In genomic region chr1:8371372-8371991, GRCh38 we compare ENCODE assay signal across 1 cellular context.
TF ChIP-seq lines count a peak whose summit lies in the region.

No MANE protein-coding gene starts in this region.

TF ChIP-seq in GM23338, 12 proteins besides CTCF, POLR2A, EP300 and RAD21 (continued from another document):
- TF ChIP-seq, protein P1, sequence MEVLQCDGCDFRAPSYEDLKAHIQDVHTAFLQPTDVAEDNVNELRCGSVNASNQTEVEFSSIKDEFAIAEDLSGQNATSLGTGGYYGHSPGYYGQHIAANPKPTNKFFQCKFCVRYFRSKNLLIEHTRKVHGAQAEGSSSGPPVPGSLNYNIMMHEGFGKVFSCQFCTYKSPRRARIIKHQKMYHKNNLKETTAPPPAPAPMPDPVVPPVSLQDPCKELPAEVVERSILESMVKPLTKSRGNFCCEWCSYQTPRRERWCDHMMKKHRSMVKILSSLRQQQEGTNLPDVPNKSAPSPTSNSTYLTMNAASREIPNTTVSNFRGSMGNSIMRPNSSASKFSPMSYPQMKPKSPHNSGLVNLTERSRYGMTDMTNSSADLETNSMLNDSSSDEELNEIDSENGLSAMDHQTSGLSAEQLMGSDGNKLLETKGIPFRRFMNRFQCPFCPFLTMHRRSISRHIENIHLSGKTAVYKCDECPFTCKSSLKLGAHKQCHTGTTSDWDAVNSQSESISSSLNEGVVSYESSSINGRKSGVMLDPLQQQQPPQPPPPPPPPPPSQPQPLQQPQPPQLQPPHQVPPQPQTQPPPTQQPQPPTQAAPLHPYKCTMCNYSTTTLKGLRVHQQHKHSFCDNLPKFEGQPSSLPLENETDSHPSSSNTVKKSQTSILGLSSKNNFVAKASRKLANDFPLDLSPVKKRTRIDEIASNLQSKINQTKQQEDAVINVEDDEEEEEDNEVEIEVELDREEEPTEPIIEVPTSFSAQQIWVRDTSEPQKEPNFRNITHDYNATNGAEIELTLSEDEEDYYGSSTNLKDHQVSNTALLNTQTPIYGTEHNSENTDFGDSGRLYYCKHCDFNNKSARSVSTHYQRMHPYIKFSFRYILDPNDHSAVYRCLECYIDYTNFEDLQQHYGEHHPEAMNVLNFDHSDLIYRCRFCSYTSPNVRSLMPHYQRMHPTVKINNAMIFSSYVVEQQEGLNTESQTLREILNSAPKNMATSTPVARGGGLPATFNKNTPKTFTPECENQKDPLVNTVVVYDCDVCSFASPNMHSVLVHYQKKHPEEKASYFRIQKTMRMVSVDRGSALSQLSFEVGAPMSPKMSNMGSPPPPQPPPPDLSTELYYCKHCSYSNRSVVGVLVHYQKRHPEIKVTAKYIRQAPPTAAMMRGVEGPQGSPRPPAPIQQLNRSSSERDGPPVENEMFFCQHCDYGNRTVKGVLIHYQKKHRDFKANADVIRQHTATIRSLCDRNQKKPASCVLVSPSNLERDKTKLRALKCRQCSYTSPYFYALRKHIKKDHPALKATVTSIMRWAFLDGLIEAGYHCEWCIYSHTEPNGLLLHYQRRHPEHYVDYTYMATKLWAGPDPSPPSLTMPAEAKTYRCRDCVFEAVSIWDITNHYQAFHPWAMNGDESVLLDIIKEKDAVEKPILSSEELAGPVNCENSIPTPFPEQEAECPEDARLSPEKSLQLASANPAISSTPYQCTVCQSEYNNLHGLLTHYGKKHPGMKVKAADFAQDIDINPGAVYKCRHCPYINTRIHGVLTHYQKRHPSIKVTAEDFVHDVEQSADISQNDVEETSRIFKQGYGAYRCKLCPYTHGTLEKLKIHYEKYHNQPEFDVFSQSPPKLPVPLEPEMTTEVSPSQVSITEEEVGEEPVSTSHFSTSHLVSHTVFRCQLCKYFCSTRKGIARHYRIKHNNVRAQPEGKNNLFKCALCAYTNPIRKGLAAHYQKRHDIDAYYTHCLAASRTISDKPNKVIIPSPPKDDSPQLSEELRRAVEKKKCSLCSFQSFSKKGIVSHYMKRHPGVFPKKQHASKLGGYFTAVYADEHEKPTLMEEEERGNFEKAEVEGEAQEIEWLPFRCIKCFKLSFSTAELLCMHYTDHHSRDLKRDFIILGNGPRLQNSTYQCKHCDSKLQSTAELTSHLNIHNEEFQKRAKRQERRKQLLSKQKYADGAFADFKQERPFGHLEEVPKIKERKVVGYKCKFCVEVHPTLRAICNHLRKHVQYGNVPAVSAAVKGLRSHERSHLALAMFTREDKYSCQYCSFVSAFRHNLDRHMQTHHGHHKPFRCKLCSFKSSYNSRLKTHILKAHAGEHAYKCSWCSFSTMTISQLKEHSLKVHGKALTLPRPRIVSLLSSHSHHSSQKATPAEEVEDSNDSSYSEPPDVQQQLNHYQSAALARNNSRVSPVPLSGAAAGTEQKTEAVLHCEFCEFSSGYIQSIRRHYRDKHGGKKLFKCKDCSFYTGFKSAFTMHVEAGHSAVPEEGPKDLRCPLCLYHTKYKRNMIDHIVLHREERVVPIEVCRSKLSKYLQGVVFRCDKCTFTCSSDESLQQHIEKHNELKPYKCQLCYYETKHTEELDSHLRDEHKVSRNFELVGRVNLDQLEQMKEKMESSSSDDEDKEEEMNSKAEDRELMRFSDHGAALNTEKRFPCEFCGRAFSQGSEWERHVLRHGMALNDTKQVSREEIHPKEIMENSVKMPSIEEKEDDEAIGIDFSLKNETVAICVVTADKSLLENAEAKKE (CRISPR knock-in tag; IDR thresholded peaks at IDR 0.05): no peak
- TF ChIP-seq EZH2phosphoT487 (IDR thresholded peaks at IDR 0.05; ENCODE audit: unreplicated experiment): no peak
- TF ChIP-seq REST (IDR thresholded peaks at IDR 0.05; ENCODE audit: unreplicated experiment): no peak
- no peak for TF ChIP-seq POLR2AphosphoS5 (IDR thresholded peaks at IDR 0.05; ENCODE audit: low read depth)
